In the genomic region with DNA sequence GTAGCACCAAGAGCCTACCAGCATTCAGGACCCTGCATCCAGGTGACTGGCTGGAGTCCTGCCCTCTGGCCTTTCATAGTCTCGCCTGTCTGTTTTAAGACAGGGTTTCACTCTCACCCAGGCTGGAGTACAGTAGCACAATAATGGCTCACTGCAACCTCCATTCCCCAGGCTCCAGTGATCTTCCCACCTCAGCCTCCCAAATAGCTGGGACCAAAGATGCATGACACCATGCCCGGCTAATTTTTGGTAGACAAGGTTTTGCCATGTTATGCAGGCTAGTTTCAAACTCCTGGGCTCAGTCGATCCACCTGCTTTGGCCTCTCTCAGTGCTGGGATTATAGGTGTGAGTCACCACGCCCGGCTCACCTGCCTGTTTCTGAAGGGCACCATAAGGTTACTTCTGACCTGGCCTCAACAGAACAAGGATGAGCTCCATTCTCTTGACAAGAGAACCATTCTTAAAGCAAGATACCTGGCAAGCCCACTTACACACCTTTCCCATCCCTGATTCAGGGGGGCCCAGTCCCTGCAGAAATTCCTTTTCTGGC, we compare ENCODE assay signal across 1 cellular context.
TF ChIP-seq lines count a peak whose summit lies in the region.

No MANE protein-coding gene starts in this region.

TF ChIP-seq in HCT116, 20 proteins besides CTCF, POLR2A, EP300 and RAD21:
- no peak for TF ChIP-seq CBX3 (IDR thresholded peaks at IDR 0.05; ENCODE audit: low read depth)
- no peak for TF ChIP-seq ELF1 (IDR thresholded peaks at IDR 0.05; ENCODE audit: borderline replicate concordance, low read depth)
- TF ChIP-seq JUND (IDR thresholded peaks at IDR 0.05), result no peak
- TF ChIP-seq CEBPB (IDR thresholded peaks at IDR 0.05; ENCODE audit: low read depth), result no peak
- no peak for TF ChIP-seq SIN3A (IDR thresholded peaks at IDR 0.05; ENCODE audit: low read depth)
- no peak for TF ChIP-seq EGR1 (IDR thresholded peaks at IDR 0.05; ENCODE audit: low read depth)
- TF ChIP-seq, protein P1, sequence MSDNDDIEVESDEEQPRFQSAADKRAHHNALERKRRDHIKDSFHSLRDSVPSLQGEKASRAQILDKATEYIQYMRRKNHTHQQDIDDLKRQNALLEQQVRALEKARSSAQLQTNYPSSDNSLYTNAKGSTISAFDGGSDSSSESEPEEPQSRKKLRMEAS (IDR thresholded peaks at IDR 0.05), result no peak
- TF ChIP-seq ZFX (IDR thresholded peaks at IDR 0.05), result no peak
- no peak for TF ChIP-seq TCF7L2 (IDR thresholded peaks at IDR 0.05; ENCODE audit: borderline replicate concordance, extremely low read depth, insufficient read depth, insufficient read length)
- TF ChIP-seq, protein P2, sequence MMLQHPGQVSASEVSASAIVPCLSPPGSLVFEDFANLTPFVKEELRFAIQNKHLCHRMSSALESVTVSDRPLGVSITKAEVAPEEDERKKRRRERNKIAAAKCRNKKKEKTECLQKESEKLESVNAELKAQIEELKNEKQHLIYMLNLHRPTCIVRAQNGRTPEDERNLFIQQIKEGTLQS (IDR thresholded peaks at IDR 0.05), result no peak
- TF ChIP-seq ZNF274 (IDR thresholded peaks at IDR 0.05; ENCODE audit: low read depth, low read length), result no peak
- no peak for TF ChIP-seq EZH2 (IDR thresholded peaks at IDR 0.05)
- no peak for TF ChIP-seq FOSL1 (IDR thresholded peaks at IDR 0.05; ENCODE audit: low read depth)
- TF ChIP-seq YY1 (IDR thresholded peaks at IDR 0.05; ENCODE audit: extremely low read depth, insufficient replicate concordance, low read depth, low read length), result no peak
- no peak for TF ChIP-seq POLR2AphosphoS5 (IDR thresholded peaks at IDR 0.05; ENCODE audit: low read depth, low read length)
- TF ChIP-seq, protein P3, sequence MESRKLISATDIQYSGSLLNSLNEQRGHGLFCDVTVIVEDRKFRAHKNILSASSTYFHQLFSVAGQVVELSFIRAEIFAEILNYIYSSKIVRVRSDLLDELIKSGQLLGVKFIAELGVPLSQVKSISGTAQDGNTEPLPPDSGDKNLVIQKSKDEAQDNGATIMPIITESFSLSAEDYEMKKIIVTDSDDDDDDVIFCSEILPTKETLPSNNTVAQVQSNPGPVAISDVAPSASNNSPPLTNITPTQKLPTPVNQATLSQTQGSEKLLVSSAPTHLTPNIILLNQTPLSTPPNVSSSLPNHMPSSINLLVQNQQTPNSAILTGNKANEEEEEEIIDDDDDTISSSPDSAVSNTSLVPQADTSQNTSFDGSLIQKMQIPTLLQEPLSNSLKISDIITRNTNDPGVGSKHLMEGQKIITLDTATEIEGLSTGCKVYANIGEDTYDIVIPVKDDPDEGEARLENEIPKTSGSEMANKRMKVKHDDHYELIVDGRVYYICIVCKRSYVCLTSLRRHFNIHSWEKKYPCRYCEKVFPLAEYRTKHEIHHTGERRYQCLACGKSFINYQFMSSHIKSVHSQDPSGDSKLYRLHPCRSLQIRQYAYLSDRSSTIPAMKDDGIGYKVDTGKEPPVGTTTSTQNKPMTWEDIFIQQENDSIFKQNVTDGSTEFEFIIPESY (IDR thresholded peaks at IDR 0.05; ENCODE audit: extremely low read depth, insufficient replicate concordance, low read length), result no peak
- no peak for TF ChIP-seq SP1 (IDR thresholded peaks at IDR 0.05; ENCODE audit: low read depth)
- TF ChIP-seq, protein P4, sequence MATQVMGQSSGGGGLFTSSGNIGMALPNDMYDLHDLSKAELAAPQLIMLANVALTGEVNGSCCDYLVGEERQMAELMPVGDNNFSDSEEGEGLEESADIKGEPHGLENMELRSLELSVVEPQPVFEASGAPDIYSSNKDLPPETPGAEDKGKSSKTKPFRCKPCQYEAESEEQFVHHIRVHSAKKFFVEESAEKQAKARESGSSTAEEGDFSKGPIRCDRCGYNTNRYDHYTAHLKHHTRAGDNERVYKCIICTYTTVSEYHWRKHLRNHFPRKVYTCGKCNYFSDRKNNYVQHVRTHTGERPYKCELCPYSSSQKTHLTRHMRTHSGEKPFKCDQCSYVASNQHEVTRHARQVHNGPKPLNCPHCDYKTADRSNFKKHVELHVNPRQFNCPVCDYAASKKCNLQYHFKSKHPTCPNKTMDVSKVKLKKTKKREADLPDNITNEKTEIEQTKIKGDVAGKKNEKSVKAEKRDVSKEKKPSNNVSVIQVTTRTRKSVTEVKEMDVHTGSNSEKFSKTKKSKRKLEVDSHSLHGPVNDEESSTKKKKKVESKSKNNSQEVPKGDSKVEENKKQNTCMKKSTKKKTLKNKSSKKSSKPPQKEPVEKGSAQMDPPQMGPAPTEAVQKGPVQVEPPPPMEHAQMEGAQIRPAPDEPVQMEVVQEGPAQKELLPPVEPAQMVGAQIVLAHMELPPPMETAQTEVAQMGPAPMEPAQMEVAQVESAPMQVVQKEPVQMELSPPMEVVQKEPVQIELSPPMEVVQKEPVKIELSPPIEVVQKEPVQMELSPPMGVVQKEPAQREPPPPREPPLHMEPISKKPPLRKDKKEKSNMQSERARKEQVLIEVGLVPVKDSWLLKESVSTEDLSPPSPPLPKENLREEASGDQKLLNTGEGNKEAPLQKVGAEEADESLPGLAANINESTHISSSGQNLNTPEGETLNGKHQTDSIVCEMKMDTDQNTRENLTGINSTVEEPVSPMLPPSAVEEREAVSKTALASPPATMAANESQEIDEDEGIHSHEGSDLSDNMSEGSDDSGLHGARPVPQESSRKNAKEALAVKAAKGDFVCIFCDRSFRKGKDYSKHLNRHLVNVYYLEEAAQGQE (IDR thresholded peaks at IDR 0.05; ENCODE audit: low read depth), result no peak
- no peak for TF ChIP-seq EZH2phosphoT487 (IDR thresholded peaks at IDR 0.05; ENCODE audit: borderline replicate concordance)
- no peak for TF ChIP-seq SRF (IDR thresholded peaks at IDR 0.05; ENCODE audit: low read depth)
TF ChIP-seq in HCT116: peak in this region for 0.
